Comparison of ENCODE assay signal across 1 cellular context in the genomic region with DNA sequence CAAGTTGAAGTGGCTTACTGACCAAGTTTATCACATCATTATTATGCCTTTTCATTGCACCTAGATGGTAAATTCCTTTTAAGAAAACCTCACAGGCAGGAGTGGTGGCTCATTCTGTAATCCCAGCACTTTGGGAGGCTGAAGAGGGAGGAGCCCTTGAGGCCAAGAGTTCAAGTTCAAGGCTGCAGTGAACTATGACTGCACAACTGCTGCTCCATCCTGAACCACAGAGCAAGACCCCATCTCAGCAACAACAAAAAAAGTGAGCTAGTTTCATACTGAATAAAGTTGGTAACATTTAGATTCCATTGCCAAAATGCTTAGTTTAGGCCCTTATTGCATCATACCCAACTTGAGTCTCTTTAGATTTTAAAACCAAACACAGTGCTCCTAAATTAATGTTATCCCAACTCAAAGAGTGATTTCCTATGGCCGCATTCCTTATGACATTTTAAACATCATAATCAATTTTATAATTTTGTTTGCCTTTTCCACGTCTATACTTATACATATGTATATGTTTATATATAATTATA.
TF ChIP-seq lines count a peak whose summit lies in the region.

No MANE protein-coding gene starts in this region.

TF ChIP-seq in GM23338, 12 proteins besides CTCF, POLR2A, EP300 and RAD21 (continued from another document):
- TF ChIP-seq, protein P1, sequence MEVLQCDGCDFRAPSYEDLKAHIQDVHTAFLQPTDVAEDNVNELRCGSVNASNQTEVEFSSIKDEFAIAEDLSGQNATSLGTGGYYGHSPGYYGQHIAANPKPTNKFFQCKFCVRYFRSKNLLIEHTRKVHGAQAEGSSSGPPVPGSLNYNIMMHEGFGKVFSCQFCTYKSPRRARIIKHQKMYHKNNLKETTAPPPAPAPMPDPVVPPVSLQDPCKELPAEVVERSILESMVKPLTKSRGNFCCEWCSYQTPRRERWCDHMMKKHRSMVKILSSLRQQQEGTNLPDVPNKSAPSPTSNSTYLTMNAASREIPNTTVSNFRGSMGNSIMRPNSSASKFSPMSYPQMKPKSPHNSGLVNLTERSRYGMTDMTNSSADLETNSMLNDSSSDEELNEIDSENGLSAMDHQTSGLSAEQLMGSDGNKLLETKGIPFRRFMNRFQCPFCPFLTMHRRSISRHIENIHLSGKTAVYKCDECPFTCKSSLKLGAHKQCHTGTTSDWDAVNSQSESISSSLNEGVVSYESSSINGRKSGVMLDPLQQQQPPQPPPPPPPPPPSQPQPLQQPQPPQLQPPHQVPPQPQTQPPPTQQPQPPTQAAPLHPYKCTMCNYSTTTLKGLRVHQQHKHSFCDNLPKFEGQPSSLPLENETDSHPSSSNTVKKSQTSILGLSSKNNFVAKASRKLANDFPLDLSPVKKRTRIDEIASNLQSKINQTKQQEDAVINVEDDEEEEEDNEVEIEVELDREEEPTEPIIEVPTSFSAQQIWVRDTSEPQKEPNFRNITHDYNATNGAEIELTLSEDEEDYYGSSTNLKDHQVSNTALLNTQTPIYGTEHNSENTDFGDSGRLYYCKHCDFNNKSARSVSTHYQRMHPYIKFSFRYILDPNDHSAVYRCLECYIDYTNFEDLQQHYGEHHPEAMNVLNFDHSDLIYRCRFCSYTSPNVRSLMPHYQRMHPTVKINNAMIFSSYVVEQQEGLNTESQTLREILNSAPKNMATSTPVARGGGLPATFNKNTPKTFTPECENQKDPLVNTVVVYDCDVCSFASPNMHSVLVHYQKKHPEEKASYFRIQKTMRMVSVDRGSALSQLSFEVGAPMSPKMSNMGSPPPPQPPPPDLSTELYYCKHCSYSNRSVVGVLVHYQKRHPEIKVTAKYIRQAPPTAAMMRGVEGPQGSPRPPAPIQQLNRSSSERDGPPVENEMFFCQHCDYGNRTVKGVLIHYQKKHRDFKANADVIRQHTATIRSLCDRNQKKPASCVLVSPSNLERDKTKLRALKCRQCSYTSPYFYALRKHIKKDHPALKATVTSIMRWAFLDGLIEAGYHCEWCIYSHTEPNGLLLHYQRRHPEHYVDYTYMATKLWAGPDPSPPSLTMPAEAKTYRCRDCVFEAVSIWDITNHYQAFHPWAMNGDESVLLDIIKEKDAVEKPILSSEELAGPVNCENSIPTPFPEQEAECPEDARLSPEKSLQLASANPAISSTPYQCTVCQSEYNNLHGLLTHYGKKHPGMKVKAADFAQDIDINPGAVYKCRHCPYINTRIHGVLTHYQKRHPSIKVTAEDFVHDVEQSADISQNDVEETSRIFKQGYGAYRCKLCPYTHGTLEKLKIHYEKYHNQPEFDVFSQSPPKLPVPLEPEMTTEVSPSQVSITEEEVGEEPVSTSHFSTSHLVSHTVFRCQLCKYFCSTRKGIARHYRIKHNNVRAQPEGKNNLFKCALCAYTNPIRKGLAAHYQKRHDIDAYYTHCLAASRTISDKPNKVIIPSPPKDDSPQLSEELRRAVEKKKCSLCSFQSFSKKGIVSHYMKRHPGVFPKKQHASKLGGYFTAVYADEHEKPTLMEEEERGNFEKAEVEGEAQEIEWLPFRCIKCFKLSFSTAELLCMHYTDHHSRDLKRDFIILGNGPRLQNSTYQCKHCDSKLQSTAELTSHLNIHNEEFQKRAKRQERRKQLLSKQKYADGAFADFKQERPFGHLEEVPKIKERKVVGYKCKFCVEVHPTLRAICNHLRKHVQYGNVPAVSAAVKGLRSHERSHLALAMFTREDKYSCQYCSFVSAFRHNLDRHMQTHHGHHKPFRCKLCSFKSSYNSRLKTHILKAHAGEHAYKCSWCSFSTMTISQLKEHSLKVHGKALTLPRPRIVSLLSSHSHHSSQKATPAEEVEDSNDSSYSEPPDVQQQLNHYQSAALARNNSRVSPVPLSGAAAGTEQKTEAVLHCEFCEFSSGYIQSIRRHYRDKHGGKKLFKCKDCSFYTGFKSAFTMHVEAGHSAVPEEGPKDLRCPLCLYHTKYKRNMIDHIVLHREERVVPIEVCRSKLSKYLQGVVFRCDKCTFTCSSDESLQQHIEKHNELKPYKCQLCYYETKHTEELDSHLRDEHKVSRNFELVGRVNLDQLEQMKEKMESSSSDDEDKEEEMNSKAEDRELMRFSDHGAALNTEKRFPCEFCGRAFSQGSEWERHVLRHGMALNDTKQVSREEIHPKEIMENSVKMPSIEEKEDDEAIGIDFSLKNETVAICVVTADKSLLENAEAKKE (CRISPR knock-in tag; IDR thresholded peaks at IDR 0.05) = no peak
- TF ChIP-seq STAT1 (IDR thresholded peaks at IDR 0.05; ENCODE audit: unreplicated experiment) = no peak
- no peak for TF ChIP-seq CREB1 (CRISPR knock-in tag; IDR thresholded peaks at IDR 0.05; ENCODE audit: low read depth)
- no peak for TF ChIP-seq NANOG (IDR thresholded peaks at IDR 0.05; ENCODE audit: borderline replicate concordance)
- TF ChIP-seq, protein P2, sequence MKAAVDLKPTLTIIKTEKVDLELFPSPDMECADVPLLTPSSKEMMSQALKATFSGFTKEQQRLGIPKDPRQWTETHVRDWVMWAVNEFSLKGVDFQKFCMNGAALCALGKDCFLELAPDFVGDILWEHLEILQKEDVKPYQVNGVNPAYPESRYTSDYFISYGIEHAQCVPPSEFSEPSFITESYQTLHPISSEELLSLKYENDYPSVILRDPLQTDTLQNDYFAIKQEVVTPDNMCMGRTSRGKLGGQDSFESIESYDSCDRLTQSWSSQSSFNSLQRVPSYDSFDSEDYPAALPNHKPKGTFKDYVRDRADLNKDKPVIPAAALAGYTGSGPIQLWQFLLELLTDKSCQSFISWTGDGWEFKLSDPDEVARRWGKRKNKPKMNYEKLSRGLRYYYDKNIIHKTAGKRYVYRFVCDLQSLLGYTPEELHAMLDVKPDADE (IDR thresholded peaks at IDR 0.05) = no peak
